Comparison of ENCODE assay signal across 10 cellular contexts in genomic region chr20:63273180-63273579, GRCh38. TPM values are rescaled to one million over a fixed set of nuclear protein-coding genes. Genes with fewer than 3 reads are reported as not detected.
DNase-seq lines count a peak whose midpoint lies in the region; ATAC-seq and TF ChIP-seq lines count a peak whose summit lies in the region.
"Had no signal": no experiment of that assay in that cellular context is flagged by ENCODE, and none has a peak within 500 bp of the region (broad histone marks: within the 10 kb centered on the region; RNA-seq: fewer than 3 reads in every experiment).

No MANE protein-coding gene starts in this region.

- H3K9me3 ChIP-seq in mononuclear cell (ENCODE audit: low read depth, low read length): no peaks in the 10 kb centered on the region

- ATAC-seq in stimulated activated naive CD8-positive, alpha-beta T cell treated with anti-CD3 and anti-CD28 coated beads, Interleukin-15, Interleukin-2, amounts not matched to agents 100 U/mL and 50 U/mL, for 24 hours: no peak
- no peak for ATAC-seq in GM18907 (IDR thresholded peaks at IDR 0.05; ENCODE audit: unreplicated experiment)

- H3K27me3 Mint-ChIP-seq in stimulated activated naive CD8-positive, alpha-beta T cell treated with anti-CD3 and anti-CD28 coated beads, Interleukin-15, Interleukin-2, amounts not matched to agents 100 ng/mL and 50 ng/mL, for 24 hours: no peaks in the 10 kb centered on the region
- H3K27me3 Mint-ChIP-seq in MCF 10A (ENCODE audit: insufficient read depth, unreplicated experiment): no peaks in the 10 kb centered on the region

- no peaks in the 10 kb centered on the region for H3K27me3 ChIP-seq in mononuclear cell (ENCODE audit: insufficient read depth, low read length)

- DNase-seq in stimulated activated naive CD8-positive, alpha-beta T cell treated with anti-CD3 and anti-CD28 coated beads, Interleukin-15, Interleukin-2, amounts not matched to agents 100 U/mL and 50 U/mL, for 24 hours: no peak
- DNase-seq in MCF 10A (ENCODE audit: unreplicated experiment) (no peak), HuH-7 (ENCODE audit: low spot score) (no peak), SHP77 treated with DMSO at 0.1 percent for 48 hours (lab: John Stamatoyannopoulos, UW) (no peak), cerebellum (ENCODE audit: low spot score) (no peak)

- H3K9me3 Mint-ChIP-seq in stimulated activated naive CD8-positive, alpha-beta T cell treated with anti-CD3 and anti-CD28 coated beads, Interleukin-15, Interleukin-2, amounts not matched to agents 100 ng/mL and 50 ng/mL, for 24 hours: no peaks in the 10 kb centered on the region
- no peaks in the 10 kb centered on the region for H3K9me3 Mint-ChIP-seq in MCF 10A (ENCODE audit: unreplicated experiment)

- peaks cover 25% of the 10 kb centered on the region for H3K4me1 Mint-ChIP-seq in stimulated activated naive CD8-positive, alpha-beta T cell treated with anti-CD3 and anti-CD28 coated beads, Interleukin-15, Interleukin-2, amounts not matched to agents 100 ng/mL and 50 ng/mL, for 24 hours (ENCODE audit: low read depth)
- H3K4me1 Mint-ChIP-seq in MCF 10A (ENCODE audit: insufficient read depth, unreplicated experiment): peaks cover 13% of the 10 kb centered on the region

- peaks cover 11% of the 10 kb centered on the region for H3K36me3 Mint-ChIP-seq in stimulated activated naive CD8-positive, alpha-beta T cell treated with anti-CD3 and anti-CD28 coated beads, Interleukin-15, Interleukin-2, amounts not matched to agents 100 ng/mL and 50 ng/mL, for 24 hours (ENCODE audit: low read depth)
- H3K36me3 Mint-ChIP-seq in MCF 10A (ENCODE audit: insufficient read depth, unreplicated experiment): peaks cover 17% of the 10 kb centered on the region

- CTCF ChIA-PET in MCF 10A (lab: Yijun Ruan, JAX): interaction anchor here (0.7 to 7.2 kb wide), 2 partner anchors 37 to 50 kb away, joined by 3 to 60 read pairs; no protein-coding TSS in a partner anchor

- intact Hi-C loops in MCF 10A (cut with micrococcal nuclease): no loop called here

- H3K4me3 Mint-ChIP-seq in stimulated activated naive CD8-positive, alpha-beta T cell treated with anti-CD3 and anti-CD28 coated beads, Interleukin-15, Interleukin-2, amounts not matched to agents 100 ng/mL and 50 ng/mL, for 24 hours: peak overlapping the region; percentile 91
- H3K4me3 Mint-ChIP-seq in MCF 10A (ENCODE audit: unreplicated experiment): peak overlapping the region; percentile 76

- POLR2A ChIA-PET in MCF 10A (lab: Yijun Ruan, JAX): interaction anchor here (0.6 to 3.3 kb wide), 13 partner anchors 9 to 806 kb away, joined by 3 to 20 read pairs (median 5); partner anchors contain the start of genes OPRL1, RGS19, TPD52L2 and YTHDF1

- peak overlapping the region; percentile 71 for H3K4me3 ChIP-seq in mononuclear cell (ENCODE audit: low read length)

- peak overlapping the region; percentile 94 for H3K27ac Mint-ChIP-seq in stimulated activated naive CD8-positive, alpha-beta T cell treated with anti-CD3 and anti-CD28 coated beads, Interleukin-15, Interleukin-2, amounts not matched to agents 100 ng/mL and 50 ng/mL, for 24 hours
- peak overlapping the region; percentile 90 for H3K27ac Mint-ChIP-seq in MCF 10A (ENCODE audit: low read depth, unreplicated experiment)

- no peak for TF ChIP-seq CTCF in MCF 10A (IDR thresholded peaks at IDR 0.05; ENCODE audit: unreplicated experiment)

- no TSS peak for BruUV-seq in MCF 10A (replicated peaks; lab: Mats Ljungman, UMichigan)

- peaks cover 17% of the 10 kb centered on the region for H3K4me1 ChIP-seq in mononuclear cell (ENCODE audit: insufficient read depth, low read length)

RNA-seq across cellular contexts. Expression of gene ARFGAP1, which starts 0.6 kb away (rescaled TPM):
- total RNA-seq in MCF 10A (2022) (93.6 and 97.2 TPM in 2 replicates), mononuclear cell (36.4 TPM), cerebellum (32.5 TPM)

RNA-seq across cellular contexts. Expression of gene NKAIN4, which starts 18.9 kb away (rescaled TPM):
- total RNA-seq in MCF 10A (2022) (not detected in 2 replicates), mononuclear cell (not detected), cerebellum (35.0 TPM)
- total RNA-seq: pulmonary artery endothelial cell, RPMI7951 had no signal

RNA-seq across cellular contexts. Expression of gene COL20A1, which starts 19.8 kb away (rescaled TPM):
- total RNA-seq in MCF 10A (2022) (0.07 and 0.14 TPM in 2 replicates), mononuclear cell (not detected), cerebellum (2.7 TPM)
- total RNA-seq: pulmonary artery endothelial cell, RPMI7951 had no signal

RNA-seq across cellular contexts. Expression of gene BIRC7, which starts 37.5 kb away (rescaled TPM):
- total RNA-seq in MCF 10A (2022): not detected in 2 replicates
- total RNA-seq in mononuclear cell: 0.21 TPM
- total RNA-seq in cerebellum: not detected
- total RNA-seq: pulmonary artery endothelial cell, RPMI7951 had no signal

RNA-seq across cellular contexts. Expression of gene YTHDF1, which starts 57.2 kb away (rescaled TPM):
- total RNA-seq in MCF 10A (2022) (47.1 and 49.5 TPM in 2 replicates), mononuclear cell (34.0 TPM), cerebellum (18.8 TPM)

Comparison
In these comparisons a context has a peak if more than half of its experiments do, and no peak if none do; other contexts are left out.
1. RNA of gene NKAIN4, which starts 18.9 kb away (total RNA-seq): 35.0 TPM in cerebellum (single experiment); not detected in MCF 10A and not detected in mononuclear cell (single experiment); every median in the first group is over 10 times any median in the second.